Comparison of ENCODE assay signal across 1 cellular context in genomic region chr6:116666869-116667268, GRCh38.
TF ChIP-seq lines count a peak whose summit lies in the region.

No MANE protein-coding gene starts in this region.

TF ChIP-seq in K562, 482 proteins besides CTCF, POLR2A, EP300 and RAD21 (continued from another document and continues in another):
- TF ChIP-seq AFF1 (IDR thresholded peaks at IDR 0.05; ENCODE audit: low read depth in 1 of 2, partially characterized antibody in 2 of 2) = no peak
- no peak for TF ChIP-seq ZBTB26 (CRISPR knock-in tag; IDR thresholded peaks at IDR 0.05)
- 0 out of 2 replicates have a peak, but pooled peaks have one; percentile 24 for TF ChIP-seq THRAP3 (IDR thresholded peaks at IDR 0.05; ENCODE audit: borderline replicate concordance)
- TF ChIP-seq, protein P1, sequence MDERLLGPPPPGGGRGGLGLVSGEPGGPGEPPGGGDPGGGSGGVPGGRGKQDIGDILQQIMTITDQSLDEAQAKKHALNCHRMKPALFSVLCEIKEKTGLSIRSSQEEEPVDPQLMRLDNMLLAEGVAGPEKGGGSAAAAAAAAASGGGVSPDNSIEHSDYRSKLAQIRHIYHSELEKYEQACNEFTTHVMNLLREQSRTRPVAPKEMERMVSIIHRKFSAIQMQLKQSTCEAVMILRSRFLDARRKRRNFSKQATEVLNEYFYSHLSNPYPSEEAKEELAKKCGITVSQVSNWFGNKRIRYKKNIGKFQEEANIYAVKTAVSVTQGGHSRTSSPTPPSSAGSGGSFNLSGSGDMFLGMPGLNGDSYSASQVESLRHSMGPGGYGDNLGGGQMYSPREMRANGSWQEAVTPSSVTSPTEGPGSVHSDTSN (CRISPR knock-in tag; IDR thresholded peaks at IDR 0.05; ENCODE audit: low read depth) = no peak
- TF ChIP-seq, protein P1 (tag; conservative IDR thresholded peaks at IDR 0.05; ENCODE audit: low read depth) = peak; percentile 23
- TF ChIP-seq RFX5 (IDR thresholded peaks at IDR 0.05; ENCODE audit: low read depth, low read length) = no peak
- 0 out of 2 replicates have a peak, but pooled peaks have one; percentile 19 for TF ChIP-seq SOX6 (IDR thresholded peaks at IDR 0.05)
- no peak for TF ChIP-seq PCBP1 (IDR thresholded peaks at IDR 0.05; ENCODE audit: low read depth, low read length, poor library complexity, severe bottlenecking)
- TF ChIP-seq, protein P2, sequence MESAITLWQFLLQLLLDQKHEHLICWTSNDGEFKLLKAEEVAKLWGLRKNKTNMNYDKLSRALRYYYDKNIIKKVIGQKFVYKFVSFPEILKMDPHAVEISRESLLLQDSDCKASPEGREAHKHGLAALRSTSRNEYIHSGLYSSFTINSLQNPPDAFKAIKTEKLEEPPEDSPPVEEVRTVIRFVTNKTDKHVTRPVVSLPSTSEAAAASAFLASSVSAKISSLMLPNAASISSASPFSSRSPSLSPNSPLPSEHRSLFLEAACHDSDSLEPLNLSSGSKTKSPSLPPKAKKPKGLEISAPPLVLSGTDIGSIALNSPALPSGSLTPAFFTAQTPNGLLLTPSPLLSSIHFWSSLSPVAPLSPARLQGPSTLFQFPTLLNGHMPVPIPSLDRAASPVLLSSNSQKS (CRISPR knock-in tag; IDR thresholded peaks at IDR 0.05) = no peak
- no peak for TF ChIP-seq ZNF3 (CRISPR knock-in tag; IDR thresholded peaks at IDR 0.05)
- TF ChIP-seq HNRNPL (IDR thresholded peaks at IDR 0.05; ENCODE audit: low read depth, low read length) = no peak
- TF ChIP-seq ETV5 (CRISPR knock-in tag; IDR thresholded peaks at IDR 0.05; ENCODE audit: low read depth) = no peak
- TF ChIP-seq, protein P3, sequence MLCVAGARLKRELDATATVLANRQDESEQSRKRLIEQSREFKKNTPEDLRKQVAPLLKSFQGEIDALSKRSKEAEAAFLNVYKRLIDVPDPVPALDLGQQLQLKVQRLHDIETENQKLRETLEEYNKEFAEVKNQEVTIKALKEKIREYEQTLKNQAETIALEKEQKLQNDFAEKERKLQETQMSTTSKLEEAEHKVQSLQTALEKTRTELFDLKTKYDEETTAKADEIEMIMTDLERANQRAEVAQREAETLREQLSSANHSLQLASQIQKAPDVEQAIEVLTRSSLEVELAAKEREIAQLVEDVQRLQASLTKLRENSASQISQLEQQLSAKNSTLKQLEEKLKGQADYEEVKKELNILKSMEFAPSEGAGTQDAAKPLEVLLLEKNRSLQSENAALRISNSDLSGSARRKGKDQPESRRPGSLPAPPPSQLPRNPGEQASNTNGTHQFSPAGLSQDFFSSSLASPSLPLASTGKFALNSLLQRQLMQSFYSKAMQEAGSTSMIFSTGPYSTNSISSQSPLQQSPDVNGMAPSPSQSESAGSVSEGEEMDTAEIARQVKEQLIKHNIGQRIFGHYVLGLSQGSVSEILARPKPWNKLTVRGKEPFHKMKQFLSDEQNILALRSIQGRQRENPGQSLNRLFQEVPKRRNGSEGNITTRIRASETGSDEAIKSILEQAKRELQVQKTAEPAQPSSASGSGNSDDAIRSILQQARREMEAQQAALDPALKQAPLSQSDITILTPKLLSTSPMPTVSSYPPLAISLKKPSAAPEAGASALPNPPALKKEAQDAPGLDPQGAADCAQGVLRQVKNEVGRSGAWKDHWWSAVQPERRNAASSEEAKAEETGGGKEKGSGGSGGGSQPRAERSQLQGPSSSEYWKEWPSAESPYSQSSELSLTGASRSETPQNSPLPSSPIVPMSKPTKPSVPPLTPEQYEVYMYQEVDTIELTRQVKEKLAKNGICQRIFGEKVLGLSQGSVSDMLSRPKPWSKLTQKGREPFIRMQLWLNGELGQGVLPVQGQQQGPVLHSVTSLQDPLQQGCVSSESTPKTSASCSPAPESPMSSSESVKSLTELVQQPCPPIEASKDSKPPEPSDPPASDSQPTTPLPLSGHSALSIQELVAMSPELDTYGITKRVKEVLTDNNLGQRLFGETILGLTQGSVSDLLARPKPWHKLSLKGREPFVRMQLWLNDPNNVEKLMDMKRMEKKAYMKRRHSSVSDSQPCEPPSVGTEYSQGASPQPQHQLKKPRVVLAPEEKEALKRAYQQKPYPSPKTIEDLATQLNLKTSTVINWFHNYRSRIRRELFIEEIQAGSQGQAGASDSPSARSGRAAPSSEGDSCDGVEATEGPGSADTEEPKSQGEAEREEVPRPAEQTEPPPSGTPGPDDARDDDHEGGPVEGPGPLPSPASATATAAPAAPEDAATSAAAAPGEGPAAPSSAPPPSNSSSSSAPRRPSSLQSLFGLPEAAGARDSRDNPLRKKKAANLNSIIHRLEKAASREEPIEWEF (CRISPR knock-in tag; IDR thresholded peaks at IDR 0.05) = no peak
- TF ChIP-seq MBD2 (IDR thresholded peaks at IDR 0.05; ENCODE audit: borderline replicate concordance, low read depth) = no peak
- no peak for TF ChIP-seq FOXK1 (CRISPR knock-in tag; IDR thresholded peaks at IDR 0.05; ENCODE audit: borderline replicate concordance)
- TF ChIP-seq, protein P4, sequence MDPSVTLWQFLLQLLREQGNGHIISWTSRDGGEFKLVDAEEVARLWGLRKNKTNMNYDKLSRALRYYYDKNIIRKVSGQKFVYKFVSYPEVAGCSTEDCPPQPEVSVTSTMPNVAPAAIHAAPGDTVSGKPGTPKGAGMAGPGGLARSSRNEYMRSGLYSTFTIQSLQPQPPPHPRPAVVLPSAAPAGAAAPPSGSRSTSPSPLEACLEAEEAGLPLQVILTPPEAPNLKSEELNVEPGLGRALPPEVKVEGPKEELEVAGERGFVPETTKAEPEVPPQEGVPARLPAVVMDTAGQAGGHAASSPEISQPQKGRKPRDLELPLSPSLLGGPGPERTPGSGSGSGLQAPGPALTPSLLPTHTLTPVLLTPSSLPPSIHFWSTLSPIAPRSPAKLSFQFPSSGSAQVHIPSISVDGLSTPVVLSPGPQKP (CRISPR knock-in tag; IDR thresholded peaks at IDR 0.05) = no peak
- TF ChIP-seq ARID2 (IDR thresholded peaks at IDR 0.05) = 0 out of 2 replicates have a peak, but pooled peaks have one; percentile 14
- no peak for TF ChIP-seq TBL1XR1 (IDR thresholded peaks at IDR 0.05; ENCODE audit: low read length in 2 of 2)
- TF ChIP-seq SRF (CRISPR knock-in tag; IDR thresholded peaks at IDR 0.05) = no peak
- no peak for TF ChIP-seq ZNF134 (CRISPR knock-in tag; conservative IDR thresholded peaks at IDR 0.05)
- no peak for TF ChIP-seq ZKSCAN3 (CRISPR knock-in tag; IDR thresholded peaks at IDR 0.05)
- TF ChIP-seq SAFB (IDR thresholded peaks at IDR 0.05; ENCODE audit: borderline replicate concordance, low read depth, low read length) = no peak
- TF ChIP-seq KLF16 (IDR thresholded peaks at IDR 0.05) = no peak
- TF ChIP-seq RBFOX2 (IDR thresholded peaks at IDR 0.05; ENCODE audit: low read depth, low read length) = no peak
- no peak for TF ChIP-seq FOXP1 (CRISPR knock-in tag; IDR thresholded peaks at IDR 0.05)
- TF ChIP-seq ZNF75A (CRISPR knock-in tag; IDR thresholded peaks at IDR 0.05) = no peak
- no peak for TF ChIP-seq SRSF7 (optimal IDR thresholded peaks at IDR 0.05; ENCODE audit: low read depth, low read length)
- TF ChIP-seq ZNF354B (CRISPR knock-in tag; IDR thresholded peaks at IDR 0.05) = no peak
- TF ChIP-seq ZNF696 (CRISPR knock-in tag; conservative IDR thresholded peaks at IDR 0.05) = no peak
- no peak for TF ChIP-seq BCLAF1 (IDR thresholded peaks at IDR 0.05; ENCODE audit: borderline replicate concordance in 1 of 2, control insufficient read depth in 1 of 2, low read depth in 2 of 2, low read length in 1 of 2)
- peak; percentile 66; the same call in 1 of the 2 replicates for TF ChIP-seq CEBPB (tag; IDR thresholded peaks at IDR 0.05)
- no peak for TF ChIP-seq ELF2 (CRISPR knock-in tag; IDR thresholded peaks at IDR 0.05)
- TF ChIP-seq MED1 (CRISPR knock-in tag; IDR thresholded peaks at IDR 0.05; ENCODE audit: borderline replicate concordance) = no peak
- TF ChIP-seq BDP1 (IDR thresholded peaks at IDR 0.05; ENCODE audit: insufficient read depth, insufficient read length) = no peak
- TF ChIP-seq TAL1 (IDR thresholded peaks at IDR 0.05) = peak; percentile 36
- no peak for TF ChIP-seq PCBP2 (IDR thresholded peaks at IDR 0.05; ENCODE audit: low read depth, low read length, poor library complexity, severe bottlenecking)
- peak; percentile 23 to 40; a peak in 2 of 4 replicates for TF ChIP-seq FOXK2 (conservative IDR thresholded peaks at IDR 0.05 in 1 of 2, IDR thresholded peaks at IDR 0.05 in 1 of 2; ENCODE audit: low read depth in 2 of 2)
- TF ChIP-seq, protein P5, sequence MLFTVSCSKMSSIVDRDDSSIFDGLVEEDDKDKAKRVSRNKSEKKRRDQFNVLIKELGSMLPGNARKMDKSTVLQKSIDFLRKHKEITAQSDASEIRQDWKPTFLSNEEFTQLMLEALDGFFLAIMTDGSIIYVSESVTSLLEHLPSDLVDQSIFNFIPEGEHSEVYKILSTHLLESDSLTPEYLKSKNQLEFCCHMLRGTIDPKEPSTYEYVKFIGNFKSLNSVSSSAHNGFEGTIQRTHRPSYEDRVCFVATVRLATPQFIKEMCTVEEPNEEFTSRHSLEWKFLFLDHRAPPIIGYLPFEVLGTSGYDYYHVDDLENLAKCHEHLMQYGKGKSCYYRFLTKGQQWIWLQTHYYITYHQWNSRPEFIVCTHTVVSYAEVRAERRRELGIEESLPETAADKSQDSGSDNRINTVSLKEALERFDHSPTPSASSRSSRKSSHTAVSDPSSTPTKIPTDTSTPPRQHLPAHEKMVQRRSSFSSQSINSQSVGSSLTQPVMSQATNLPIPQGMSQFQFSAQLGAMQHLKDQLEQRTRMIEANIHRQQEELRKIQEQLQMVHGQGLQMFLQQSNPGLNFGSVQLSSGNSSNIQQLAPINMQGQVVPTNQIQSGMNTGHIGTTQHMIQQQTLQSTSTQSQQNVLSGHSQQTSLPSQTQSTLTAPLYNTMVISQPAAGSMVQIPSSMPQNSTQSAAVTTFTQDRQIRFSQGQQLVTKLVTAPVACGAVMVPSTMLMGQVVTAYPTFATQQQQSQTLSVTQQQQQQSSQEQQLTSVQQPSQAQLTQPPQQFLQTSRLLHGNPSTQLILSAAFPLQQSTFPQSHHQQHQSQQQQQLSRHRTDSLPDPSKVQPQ (CRISPR knock-in tag; IDR thresholded peaks at IDR 0.05; ENCODE audit: borderline replicate concordance) = no peak
- TF ChIP-seq SMARCA4 (IDR thresholded peaks at IDR 0.05) = peak; percentile 53; the same call in 1 of the 2 replicates
